12 cellular contexts compared by ENCODE assay signal in the genomic region with DNA sequence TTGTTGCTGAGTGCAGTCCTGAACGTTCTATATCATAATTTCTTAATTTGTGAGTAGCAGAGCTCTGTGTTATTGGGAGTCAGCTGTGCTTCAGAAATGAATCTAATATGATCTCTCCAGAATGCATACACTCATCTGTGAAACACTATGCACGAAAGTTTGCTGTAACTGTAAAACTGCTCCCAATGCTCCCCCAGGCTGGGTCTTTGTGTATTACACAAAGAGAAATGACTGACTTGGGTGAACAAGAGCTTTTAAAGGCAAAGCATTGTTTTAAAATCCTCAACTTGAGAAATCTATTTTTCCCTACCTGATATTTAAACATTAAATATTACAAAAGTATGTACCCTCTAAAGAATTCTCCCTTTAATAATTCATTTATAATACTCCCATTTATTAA.
A peak's percentile ranks its signal among the peaks of the same experiment; 100 is the strongest.
DNase-seq lines count a peak whose midpoint lies in the region; ATAC-seq and TF ChIP-seq lines count a peak whose summit lies in the region.
"Had no signal": no experiment of that assay in that cellular context is flagged by ENCODE, and none has a peak within 500 bp of the region (broad histone marks: within the 10 kb centered on the region; RNA-seq: fewer than 3 reads in every experiment).

No MANE protein-coding gene starts in this region.

- H2BK120ac ChIP-seq in H9 (ENCODE audit: low read depth, low read length, poor library complexity, severe bottlenecking), result no peak overlapping the region

- TF ChIP-seq CTCF in H9 (conservative IDR thresholded peaks at IDR 0.05), result peak; percentile 45
- peak; percentile 12 for TF ChIP-seq CTCF in epithelial cell of proximal tubule (conservative IDR thresholded peaks at IDR 0.05; ENCODE audit: low read depth, low read length)
- peak; percentile 38 for TF ChIP-seq CTCF in type B pancreatic cell (conservative IDR thresholded peaks at IDR 0.05)
- no peak for TF ChIP-seq CTCF in gastrocnemius medialis (IDR thresholded peaks at IDR 0.05 in 4 of 5, conservative IDR thresholded peaks at IDR 0.05 in 1 of 5)

- no peaks in the 10 kb centered on the region for H3K79me1 ChIP-seq in H9 (ENCODE audit: insufficient read depth, low read depth, low read length, poor library complexity, severe bottlenecking)

- no peak for TF ChIP-seq POLR2A in gastrocnemius medialis (IDR thresholded peaks at IDR 0.05)

- H3K27ac ChIP-seq in H9 (ENCODE audit: insufficient read length, low read depth, low read length) (no peak overlapping the region), gastrocnemius medialis (no peak overlapping the region)
- H3K27ac ChIP-seq: A549, HL-60 had no signal

- no peaks in the 10 kb centered on the region for H3K23me2 ChIP-seq in H9 (ENCODE audit: insufficient read length, low read depth, low read length, poor library complexity, severe bottlenecking)

- H2BK5ac ChIP-seq in H9 (ENCODE audit: insufficient read length, low read length), result no peak overlapping the region

- no peak overlapping the region for H4K5ac ChIP-seq in H9 (ENCODE audit: insufficient read length, low read depth, low read length)

- ATAC-seq in gastrocnemius medialis, result no peak
- ATAC-seq in GM18873 (IDR thresholded peaks at IDR 0.05; ENCODE audit: low FRiP score, unreplicated experiment), result no peak
- ATAC-seq: A549; CD8-positive, alpha-beta T cell; GM12878 had no signal

- H3K27ac Mint-ChIP-seq in H9, result peak overlapping the region in 1 of 3 experiments; percentile 30; a peak in 1 of 7 replicates
- H3K27ac Mint-ChIP-seq in type B pancreatic cell, result no peak overlapping the region
- H3K27ac Mint-ChIP-seq: CD14-positive monocyte; CD8-positive, alpha-beta T cell had no signal

- no peak overlapping the region for H3K4me3 Mint-ChIP-seq in H9
- H3K4me3 Mint-ChIP-seq in type B pancreatic cell, result no peak overlapping the region
- H3K4me3 Mint-ChIP-seq: CD14-positive monocyte; CD8-positive, alpha-beta T cell had no signal

- H3K36me3 Mint-ChIP-seq in H9 (ENCODE audit: insufficient read depth in 1 of 3, low read depth in 3 of 3) (peaks cover 12 to 39% (median 24%) of the 10 kb centered on the region in 3 experiments), type B pancreatic cell (no peaks in the 10 kb centered on the region)
- H3K36me3 Mint-ChIP-seq: CD14-positive monocyte; CD8-positive, alpha-beta T cell had no signal

- H3K9ac ChIP-seq in H9 (ENCODE audit: extremely low read depth, insufficient read length, low read length), result no peak overlapping the region

- no peak overlapping the region for H3K23ac ChIP-seq in H9 (ENCODE audit: insufficient read length, low read depth, low read length)

- no peak overlapping the region for H2BK12ac ChIP-seq in H9 (ENCODE audit: insufficient read length, low read depth, low read length)

- H4K20me1 ChIP-seq in H9 (ENCODE audit: control insufficient read depth, insufficient read depth, insufficient read length), result no peaks in the 10 kb centered on the region

- no peaks in the 10 kb centered on the region for H3K79me2 ChIP-seq in H9 (ENCODE audit: insufficient read depth, low read length)

- DNase-seq in ELR (ENCODE audit: low read depth) (peak; percentile 31), H9 (no peak), epithelial cell of proximal tubule (ENCODE audit: low read depth) (no peak), type B pancreatic cell (ENCODE audit: extremely low spot score, unreplicated experiment) (no peak), gastrocnemius medialis (no peak)
- DNase-seq: CD8-positive, alpha-beta T cell; COR-L47 had no signal

- H3K4me1 Mint-ChIP-seq in H9 (peaks cover 13 to 26% of the 10 kb centered on the region in 2 experiments), type B pancreatic cell (ENCODE audit: unreplicated experiment) (no peaks in the 10 kb centered on the region)
- H3K4me1 Mint-ChIP-seq: CD14-positive monocyte had no signal

- no peak overlapping the region for H4K8ac ChIP-seq in H9 (replicated peaks; ENCODE audit: insufficient read length, low read depth, low read length)

- no peaks in the 10 kb centered on the region for H3K4me1 ChIP-seq in H9 (ENCODE audit: insufficient read depth, low read length)
- no peaks in the 10 kb centered on the region for H3K4me1 ChIP-seq in gastrocnemius medialis
- H3K4me1 ChIP-seq: A549 had no signal

- no peak overlapping the region for H3K56ac ChIP-seq in H9 (ENCODE audit: insufficient read length, low read depth, low read length)

- H3K9me3 Mint-ChIP-seq in H9 (peaks cover 20 to 22% of the 10 kb centered on the region in 2 experiments), type B pancreatic cell (peaks cover 9% of the 10 kb centered on the region)

- no peak overlapping the region for H2AK5ac ChIP-seq in H9 (ENCODE audit: insufficient read length, low read length)

- WGBS in H9 (ENCODE audit: extremely low coverage, insufficient read length, low lambda C conversion rate), result no CpG with 5 or more reads among the region's 2 CpGs

- H2AFZ ChIP-seq in H9 (ENCODE audit: low read length), result no peak overlapping the region

- H3K27me3 Mint-ChIP-seq in H9 (ENCODE audit: low read depth) (no peaks in the 10 kb centered on the region), type B pancreatic cell (no peaks in the 10 kb centered on the region)

- in situ Hi-C loops in gastrocnemius medialis (cut with MboI; ENCODE audit: low sequenced_read_pairs in 4 of 4), result loop anchor here in 1 of 4 donors (10.0 kb wide), 1 partner anchor 51 kb away; no protein-coding TSS in a partner anchor

- intact Hi-C loops in gastrocnemius medialis (cut with DNase I; ENCODE audit: low total_unique reads), result no loop called here

- H3K4me2 ChIP-seq in H9 (ENCODE audit: insufficient read depth, insufficient read length, low read length), result no peak overlapping the region
- H3K4me2 ChIP-seq: A549 had no signal

- H3K36me3 ChIP-seq in gastrocnemius medialis, result no peaks in the 10 kb centered on the region

- H3K9me3 ChIP-seq in H9 (ENCODE audit: control insufficient read depth, low read depth, low read length) (no peaks in the 10 kb centered on the region), gastrocnemius medialis (no peaks in the 10 kb centered on the region)

- no peak overlapping the region for H4K91ac ChIP-seq in H9 (ENCODE audit: insufficient read length, low read depth, low read length)

- no peak overlapping the region for H3K14ac ChIP-seq in H9 (ENCODE audit: insufficient read depth, low read length)

- H3K18ac ChIP-seq in H9 (ENCODE audit: insufficient read length, low read depth, low read length), result no peak overlapping the region

- H3T11ph ChIP-seq in H9 (ENCODE audit: low read length), result no peak overlapping the region

- no peak overlapping the region for H3K4ac ChIP-seq in H9 (ENCODE audit: low read depth, low read length)

- H3K27me3 ChIP-seq in H9 (ENCODE audit: insufficient read depth, low read length), result no peaks in the 10 kb centered on the region
- no peaks in the 10 kb centered on the region for H3K27me3 ChIP-seq in gastrocnemius medialis

- H2BK15ac ChIP-seq in H9 (ENCODE audit: low read depth, low read length), result no peak overlapping the region

- H3K4me3 ChIP-seq in epithelial cell of proximal tubule (ENCODE audit: low read depth, low read length) (no peak overlapping the region), gastrocnemius medialis (no peak overlapping the region)
- H3K4me3 ChIP-seq: A549, GM12878 had no signal

- H2BK20ac ChIP-seq in H9 (ENCODE audit: low read depth, low read length, poor library complexity, severe bottlenecking), result no peak overlapping the region

Comparison
In these comparisons a context has a peak if more than half of its experiments do, and no peak if none do; other contexts are left out.
1. CTCF ChIP-seq: peak in H9 (single experiment), epithelial cell of proximal tubule (single experiment) and type B pancreatic cell (single experiment); none in gastrocnemius medialis (0 of 5).